Comparison of ENCODE assay signal across 1 cellular context in genomic region chr3:65577875-65578274, GRCh38.
TF ChIP-seq lines count a peak whose summit lies in the region.

No MANE protein-coding gene starts in this region.

TF ChIP-seq in HepG2, 621 proteins besides CTCF, POLR2A, EP300 and RAD21:
- TF ChIP-seq ZNF850 (CRISPR knock-in tag; conservative IDR thresholded peaks at IDR 0.05) (no peak), MAFG (CRISPR knock-in tag; IDR thresholded peaks at IDR 0.05) (no peak), ZMAT5 (CRISPR knock-in tag; IDR thresholded peaks at IDR 0.05; ENCODE audit: borderline replicate concordance, low read depth) (no peak), ZBTB7A (CRISPR knock-in tag; IDR thresholded peaks at IDR 0.05) (no peak), ZNF709 (CRISPR knock-in tag; IDR thresholded peaks at IDR 0.05) (no peak), KLF16 (CRISPR knock-in tag; IDR thresholded peaks at IDR 0.05) (no peak), ZFAT (CRISPR knock-in tag; conservative IDR thresholded peaks at IDR 0.05) (no peak), GRHL1 (CRISPR knock-in tag; conservative IDR thresholded peaks at IDR 0.05) (no peak), ZNF329 (CRISPR knock-in tag; IDR thresholded peaks at IDR 0.05; ENCODE audit: low read depth) (no peak), ZNF607 (CRISPR knock-in tag; IDR thresholded peaks at IDR 0.05; ENCODE audit: borderline replicate concordance) (no peak), TFDP1 (CRISPR knock-in tag; IDR thresholded peaks at IDR 0.05; ENCODE audit: borderline replicate concordance) (no peak), ZNF143 (CRISPR knock-in tag; IDR thresholded peaks at IDR 0.05) (no peak), ZNF777 (CRISPR knock-in tag; IDR thresholded peaks at IDR 0.05) (no peak), ZNF674 (CRISPR knock-in tag; IDR thresholded peaks at IDR 0.05; ENCODE audit: low read depth) (no peak), TRAFD1 (CRISPR knock-in tag; IDR thresholded peaks at IDR 0.05; ENCODE audit: borderline replicate concordance) (no peak), ZNF530 (CRISPR knock-in tag; IDR thresholded peaks at IDR 0.05; ENCODE audit: low read depth) (no peak), PRMT3 (CRISPR knock-in tag; IDR thresholded peaks at IDR 0.05; ENCODE audit: borderline replicate concordance, low read depth) (no peak), FIP1L1 (IDR thresholded peaks at IDR 0.05; ENCODE audit: borderline replicate concordance, insufficient read depth, low read depth, low read length) (no peak)
